26 cellular contexts compared by ENCODE assay signal in genomic region chrX:136039485-136039884, GRCh38.
"Had no signal": no experiment of that assay in that cellular context is flagged by ENCODE, and none has a peak within 500 bp of the region (broad histone marks: within the 10 kb centered on the region; RNA-seq: fewer than 3 reads in every experiment).

No MANE protein-coding gene starts in this region.

- H3K4me1 Mint-ChIP-seq: activated naive CD4-positive, alpha-beta T cell treated with anti-CD3 and anti-CD28 coated beads, Interleukin-2, amount 50 U/mL, for 24 hours; T-cell had no signal

- H3K27me3 ChIP-seq: brain microvascular endothelial cell, cardiac muscle cell had no signal

- H3K27me3 Mint-ChIP-seq: activated CD8-positive, alpha-beta T cell treated with anti-CD3 and anti-CD28 coated beads for 36 hours; activated naive CD4-positive, alpha-beta T cell treated with anti-CD3 and anti-CD28 coated beads, Interleukin-2, amount 50 U/mL, for 24 hours had no signal

- H3K27ac Mint-ChIP-seq: activated CD8-positive, alpha-beta T cell treated with anti-CD3 and anti-CD28 coated beads for 36 hours; activated naive CD4-positive, alpha-beta T cell treated with anti-CD3 and anti-CD28 coated beads, Interleukin-2, amount 50 U/mL, for 24 hours; T-cell had no signal

- H3K27ac ChIP-seq: brain microvascular endothelial cell, cardiac muscle cell, SK-N-MC had no signal

- H3K36me3 ChIP-seq: brain microvascular endothelial cell had no signal

- H3K9me3 Mint-ChIP-seq: activated CD8-positive, alpha-beta T cell treated with anti-CD3 and anti-CD28 coated beads for 36 hours; activated naive CD4-positive, alpha-beta T cell treated with anti-CD3 and anti-CD28 coated beads, Interleukin-2, amount 50 U/mL, for 24 hours; T-cell had no signal

- H3K4me3 Mint-ChIP-seq: activated CD8-positive, alpha-beta T cell treated with anti-CD3 and anti-CD28 coated beads for 36 hours; activated naive CD4-positive, alpha-beta T cell treated with anti-CD3 and anti-CD28 coated beads, Interleukin-2, amount 50 U/mL, for 24 hours; T-cell had no signal

- ATAC-seq: activated CD8-positive, alpha-beta T cell treated with anti-CD3 and anti-CD28 coated beads for 36 hours; Panc1; Right ventricle myocardium inferior; T-cell had no signal

- DNase-seq: activated CD4-positive, CD25-positive, alpha-beta regulatory T cell; activated CD8-positive, alpha-beta memory T cell treated with anti-CD3 and anti-CD28 coated beads, Interleukin-2, amount 50 U/mL, for 48 hours; activated CD8-positive, alpha-beta T cell treated with anti-CD3 and anti-CD28 coated beads for 36 hours; activated T-cell treated with anti-CD3 and anti-CD28 coated beads, Interleukin-2, amount 50 U/mL, for 1 hour; brain microvascular endothelial cell; Kasumi-1; KBM-7; NCI-H1105 treated with DMSO at 0.1 percent for 48 hours; NCI-H1436 treated with DMSO at 0.1 percent for 48 hours; NCI-H187; NCI-H2081; NCI-H446; NCI-H524; NCI-H774; NK-92 treated with Interleukin-12 subunit alpha and Interleukin-12 subunit beta, amount 100 ng/mL, for 24 hours; OCI-M1; RPMI8226; T-cell; T-helper 2 cell; T1000 had no signal

- H3K4me3 ChIP-seq: cardiac muscle cell, SK-N-MC had no signal

- FAIRE-seq: TTC549 had no signal
